Comparison of ENCODE assay signal across 19 cellular contexts in genomic region chr5:168251308-168251707, GRCh38. TPM values are rescaled to one million over a fixed set of nuclear protein-coding genes. Genes with fewer than 3 reads are reported as not detected.
DNase-seq lines count a peak whose midpoint lies in the region; ATAC-seq and TF ChIP-seq lines count a peak whose summit lies in the region.
"Had no signal": no experiment of that assay in that cellular context is flagged by ENCODE, and none has a peak within 500 bp of the region (broad histone marks: within the 10 kb centered on the region; RNA-seq: fewer than 3 reads in every experiment).

No MANE protein-coding gene starts in this region.

- TF ChIP-seq CTCF in right atrium auricular region (IDR thresholded peaks at IDR 0.05) (no peak), neural progenitor cell (IDR thresholded peaks at IDR 0.05) (no peak)

- H3K4me1 Mint-ChIP-seq in neural progenitor cell = no peaks in the 10 kb centered on the region
- H3K4me1 Mint-ChIP-seq: CD8-positive, alpha-beta memory T cell had no signal

- intact Hi-C loops in left ventricle myocardium superior (cut with micrococcal nuclease) = no loop called here

- H3K79me2 ChIP-seq in neural progenitor cell (ENCODE audit: low read depth) = no peaks in the 10 kb centered on the region

- H3K36me3 ChIP-seq in right atrium auricular region (peaks cover 6% of the 10 kb centered on the region), ectodermal cell (ENCODE audit: control insufficient read depth, insufficient read depth, low read length) (peaks cover 3% of the 10 kb centered on the region), neural progenitor cell (no peaks in the 10 kb centered on the region)
- H3K36me3 ChIP-seq: BE2C, HAP-1 had no signal

- 87 to 88% methylated on average over 7 of the region's 7 CpGs for WGBS in ectodermal cell, 2 experiments

- H3K27me3 Mint-ChIP-seq in neural progenitor cell (ENCODE audit: insufficient read depth, low read depth) = peaks cover 2% of the 10 kb centered on the region
- H3K27me3 Mint-ChIP-seq: CD4-positive, CD25-positive, alpha-beta regulatory T cell had no signal

- no peaks in the 10 kb centered on the region for H3K27me3 ChIP-seq in right atrium auricular region
- H3K27me3 ChIP-seq in ectodermal cell (ENCODE audit: control insufficient read depth, insufficient read depth, low read length, poor library complexity, severe bottlenecking) = no peaks in the 10 kb centered on the region
- no peaks in the 10 kb centered on the region for H3K27me3 ChIP-seq in neural progenitor cell
- H3K27me3 ChIP-seq: BE2C had no signal

- peak overlapping the region; percentile 24 for H3K4me2 ChIP-seq in neural progenitor cell

- H3F3A ChIP-seq in neural progenitor cell (ENCODE audit: low read depth) = peaks cover 10% of the 10 kb centered on the region

- peaks cover 29% of the 10 kb centered on the region for H3K36me3 Mint-ChIP-seq in neural progenitor cell
- H3K36me3 Mint-ChIP-seq: CD4-positive, CD25-positive, alpha-beta regulatory T cell; CD8-positive, alpha-beta memory T cell had no signal

- no peak overlapping the region for H3K4me3 Mint-ChIP-seq in neural progenitor cell
- H3K4me3 Mint-ChIP-seq: CD4-positive, CD25-positive, alpha-beta regulatory T cell; CD8-positive, alpha-beta memory T cell had no signal

- no peaks in the 10 kb centered on the region for H3K9me3 ChIP-seq in right atrium auricular region
- H3K9me3 ChIP-seq in ectodermal cell (ENCODE audit: control insufficient read depth, low read length) = no peaks in the 10 kb centered on the region
- no peaks in the 10 kb centered on the region for H3K9me3 ChIP-seq in neural progenitor cell (ENCODE audit: low read depth)
- H3K9me3 ChIP-seq: BE2C, HAP-1 had no signal

- no peak overlapping the region for H3K4me3 ChIP-seq in right atrium auricular region
- H3K4me3 ChIP-seq in ectodermal cell (ENCODE audit: insufficient read depth, low read depth, low read length) = no peak overlapping the region
- H3K4me3 ChIP-seq in neural progenitor cell = no peak overlapping the region
- H3K4me3 ChIP-seq: GM12878, GM23248, HAP-1 had no signal

- H3K9ac ChIP-seq in neural progenitor cell = no peak overlapping the region
- H3K9ac ChIP-seq: GM23248 had no signal

- ATAC-seq in left ventricle myocardium superior (peak; percentile 23), GM18870 (IDR thresholded peaks at IDR 0.05; ENCODE audit: unreplicated experiment) (no peak), GM21381 (IDR thresholded peaks at IDR 0.05; ENCODE audit: unreplicated experiment) (no peak)
- ATAC-seq: GM12878 had no signal

- DNase-seq in left ventricle myocardium superior = no peak
- DNase-seq in right atrium auricular region (ENCODE audit: low spot score) = no peak
- no peak for DNase-seq in neural progenitor cell (ENCODE audit: low spot score)
- DNase-seq in NCI-H510A treated with DMSO at 0.1 percent for 48 hours (lab: John Stamatoyannopoulos, UW) = no peak
- DNase-seq: ACHN; BE2C; CD4-positive, CD25-positive, alpha-beta regulatory T cell; CD8-positive, alpha-beta memory T cell; COR-L47; DMS 273 treated with DMSO at 0.1 percent for 48 hours; DMS53; DND-41; EL had no signal

- H4K20me1 ChIP-seq in neural progenitor cell (ENCODE audit: low read depth) = no peaks in the 10 kb centered on the region

- H3K27ac ChIP-seq in right atrium auricular region (no peak overlapping the region), ectodermal cell (ENCODE audit: insufficient read depth, low read depth, low read length, poor library complexity, severe bottlenecking) (peak overlapping the region; percentile 36), neural progenitor cell (peak overlapping the region; percentile 61)
- H3K27ac ChIP-seq: GM23248 had no signal

- H2AFZ ChIP-seq in neural progenitor cell (replicated peaks) = no peak overlapping the region
- H2AFZ ChIP-seq: GM23248 had no signal

- no peaks in the 10 kb centered on the region for H3K9me3 Mint-ChIP-seq in neural progenitor cell
- H3K9me3 Mint-ChIP-seq: CD8-positive, alpha-beta memory T cell had no signal

- H3K4me1 ChIP-seq in right atrium auricular region = no peaks in the 10 kb centered on the region
- no peaks in the 10 kb centered on the region for H3K4me1 ChIP-seq in ectodermal cell (ENCODE audit: control insufficient read depth, insufficient read depth, low read length)
- peaks cover 7% of the 10 kb centered on the region for H3K4me1 ChIP-seq in neural progenitor cell
- H3K4me1 ChIP-seq: BE2C, HAP-1 had no signal

- H3K27ac Mint-ChIP-seq in neural progenitor cell = no peak overlapping the region
- H3K27ac Mint-ChIP-seq: CD4-positive, CD25-positive, alpha-beta regulatory T cell; CD8-positive, alpha-beta memory T cell had no signal

RNA-seq across cellular contexts. Expression of gene WWC1, which starts 40.1 kb away (rescaled TPM):
- 4.3 TPM for total RNA-seq in left ventricle myocardium superior
- total RNA-seq in right atrium auricular region = 1 to 10 TPM; 2.7 to 8.1 TPM
- polyA plus RNA-seq in ectodermal cell (2013, experiment 1 of 4) = 21.7 TPM
- 16.5 TPM for polyA plus RNA-seq in ectodermal cell (2013, experiment 2 of 4)
- 15.1 TPM for polyA plus RNA-seq in ectodermal cell (2013, experiment 3 of 4)
- 14.3 TPM for polyA plus RNA-seq in ectodermal cell (2013, experiment 4 of 4)
- total RNA-seq in neural progenitor cell (ENCODE audit: low replicate concordance) = 6.3 and 6.7 TPM in 2 replicates

Comparison
In these comparisons a context has a peak if more than half of its experiments do, and no peak if none do; other contexts are left out.
1. H3K27ac ChIP-seq: peak in ectodermal cell (single experiment) and neural progenitor cell (single experiment); none in right atrium auricular region (0 of 2).